2 cellular contexts compared by ENCODE assay signal in the genomic region with DNA sequence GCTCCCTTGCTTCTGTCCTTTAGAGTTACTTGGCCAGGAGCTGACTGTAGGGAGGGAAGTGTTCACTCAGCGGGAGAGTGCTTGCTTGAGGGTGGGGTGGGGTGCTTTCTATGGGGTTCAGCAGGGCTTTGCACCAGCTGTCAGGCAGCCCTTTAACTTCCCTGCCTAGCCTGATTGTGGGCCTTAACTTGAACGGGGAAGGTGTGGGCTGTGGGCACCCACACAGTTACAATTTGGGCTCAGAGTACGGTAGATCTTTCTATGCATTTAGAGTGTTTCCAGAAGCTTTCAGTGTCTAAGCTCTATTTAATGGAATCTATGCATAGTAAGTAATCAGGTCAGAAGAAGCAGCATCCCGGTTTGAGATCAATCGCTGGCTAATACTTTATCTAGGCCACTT.
TF ChIP-seq lines count a peak whose summit lies in the region.

No MANE protein-coding gene starts in this region.

TF ChIP-seq in HEK293, 187 proteins besides CTCF, POLR2A, EP300 and RAD21:
- peak; percentile 60 for TF ChIP-seq ZFHX2 (tag by site-specific recombination; conservative IDR thresholded peaks at IDR 0.05)
- 0 out of 2 replicates have a peak, but pooled peaks have one; percentile 5 for TF ChIP-seq EGR2 (tag by site-specific recombination; IDR thresholded peaks at IDR 0.05; ENCODE audit: low read depth)
- TF ChIP-seq KLF9 (tag by site-specific recombination; IDR thresholded peaks at IDR 0.05; ENCODE audit: low read depth) = no peak

TF ChIP-seq in H1, 55 proteins besides CTCF, POLR2A, EP300 and RAD21:
- TF ChIP-seq TBP (IDR thresholded peaks at IDR 0.05; ENCODE audit: low read depth, low read length) (no peak), CHD2 (IDR thresholded peaks at IDR 0.05; ENCODE audit: low read length) (no peak), YY1 (IDR thresholded peaks at IDR 0.05; ENCODE audit: low read depth, low read length) (no peak), EGR1 (IDR thresholded peaks at IDR 0.05; ENCODE audit: borderline replicate concordance, low read depth, low read length) (no peak), GTF2F1 (IDR thresholded peaks at IDR 0.05; ENCODE audit: borderline replicate concordance, low read depth, low read length) (no peak), EZH2 (IDR thresholded peaks at IDR 0.05; ENCODE audit: low read depth, low read length, severe bottlenecking) (no peak), HDAC6 (IDR thresholded peaks at IDR 0.05; ENCODE audit: low read depth, low read length) (no peak), BACH1 (IDR thresholded peaks at IDR 0.05; ENCODE audit: low read length) (no peak), TEAD4 (IDR thresholded peaks at IDR 0.05; ENCODE audit: low read depth, low read length) (no peak), JUND (IDR thresholded peaks at IDR 0.05; ENCODE audit: low read length) (no peak), MAFK (IDR thresholded peaks at IDR 0.05; ENCODE audit: low read depth, low read length) (no peak)
